Comparison of ENCODE assay signal across 1 cellular context in genomic region chr3:125480656-125481374, GRCh38.
TF ChIP-seq lines count a peak whose summit lies in the region.

No MANE protein-coding gene starts in this region.

TF ChIP-seq in K562, 482 proteins besides CTCF, POLR2A, EP300 and RAD21 (continued from another document):
- TF ChIP-seq PKNOX1 (IDR thresholded peaks at IDR 0.05) = peak; percentile 63
- TF ChIP-seq PPARD (CRISPR knock-in tag; IDR thresholded peaks at IDR 0.05) = no peak
- TF ChIP-seq, protein P1, sequence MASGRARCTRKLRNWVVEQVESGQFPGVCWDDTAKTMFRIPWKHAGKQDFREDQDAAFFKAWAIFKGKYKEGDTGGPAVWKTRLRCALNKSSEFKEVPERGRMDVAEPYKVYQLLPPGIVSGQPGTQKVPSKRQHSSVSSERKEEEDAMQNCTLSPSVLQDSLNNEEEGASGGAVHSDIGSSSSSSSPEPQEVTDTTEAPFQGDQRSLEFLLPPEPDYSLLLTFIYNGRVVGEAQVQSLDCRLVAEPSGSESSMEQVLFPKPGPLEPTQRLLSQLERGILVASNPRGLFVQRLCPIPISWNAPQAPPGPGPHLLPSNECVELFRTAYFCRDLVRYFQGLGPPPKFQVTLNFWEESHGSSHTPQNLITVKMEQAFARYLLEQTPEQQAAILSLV (tag; IDR thresholded peaks at IDR 0.05) = no peak
- TF ChIP-seq HOXB6 (CRISPR knock-in tag; IDR thresholded peaks at IDR 0.05; ENCODE audit: borderline replicate concordance) = no peak
